In the genomic region with DNA sequence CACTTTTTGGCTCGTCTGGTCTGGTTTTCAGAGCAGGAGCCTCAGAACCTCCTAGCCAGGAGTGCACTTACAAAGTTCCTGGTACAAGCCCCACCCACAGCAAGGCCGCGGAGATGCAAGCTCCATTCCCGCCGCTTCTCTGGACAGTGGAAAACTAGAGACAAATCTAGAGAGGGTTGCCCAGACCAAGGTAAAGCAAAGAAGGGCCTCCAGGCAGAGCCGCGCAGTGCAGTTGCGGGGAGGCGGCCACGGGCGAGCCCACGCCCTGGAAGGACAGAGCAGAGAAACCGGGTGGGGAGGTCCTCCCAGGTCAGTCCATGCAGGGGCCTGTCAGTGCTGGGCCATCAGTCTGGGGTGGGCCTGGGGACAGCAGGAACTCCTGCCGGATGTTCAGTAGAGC, we compare ENCODE assay signal across 36 cellular contexts. TPM values are rescaled to one million over a fixed set of nuclear protein-coding genes. Genes with fewer than 3 reads are reported as not detected.
"Had no signal": no experiment of that assay in that cellular context is flagged by ENCODE, and none has a peak within 500 bp of the region (broad histone marks: within the 10 kb centered on the region; RNA-seq: fewer than 3 reads in every experiment).

No MANE protein-coding gene starts in this region.

- H3K4me1 Mint-ChIP-seq: activated naive CD8-positive, alpha-beta T cell treated with anti-CD3 and anti-CD28 coated beads, Interleukin-2, amount 50 U/mL, for 24 hours had no signal

- H3K36me3 Mint-ChIP-seq: activated CD4-positive, alpha-beta memory T cell treated with anti-CD3 and anti-CD28 coated beads for 36 hours; activated CD8-positive, alpha-beta memory T cell treated with anti-CD3 and anti-CD28 coated beads, Interleukin-2, amount 10 ng/mL, durations not matched to agents 7 days and 5 days; activated naive CD4-positive, alpha-beta T cell treated with anti-CD3 and anti-CD28 coated beads, Interleukin-2, amount 50 U/mL, for 24 hours; activated naive CD8-positive, alpha-beta T cell treated with anti-CD3 and anti-CD28 coated beads for 36 hours had no signal

- DNase-seq: activated CD4-positive, alpha-beta memory T cell treated with anti-CD3 and anti-CD28 coated beads for 36 hours; activated CD4-positive, alpha-beta T cell treated with anti-CD3 and anti-CD28 coated beads for 36 hours; activated CD4-positive, alpha-beta T cell treated with anti-CD3 and anti-CD28 coated beads, Interleukin-2, amount 10 ng/mL, durations not matched to agents 24 days and 14 days; activated CD4-positive, CD25-positive, alpha-beta regulatory T cell; activated CD4-positive, CD25-positive, alpha-beta regulatory T cell treated with anti-CD3 and anti-CD28 coated beads, Interleukin-2, amount 50 U/mL, for 72 hours; activated CD8-positive, alpha-beta memory T cell treated with anti-CD3 and anti-CD28 coated beads, Interleukin-2, amount 10 ng/mL, durations not matched to agents 7 days and 5 days; activated CD8-positive, alpha-beta memory T cell treated with anti-CD3 and anti-CD28 coated beads, Interleukin-2, amount 50 U/mL, for 4 hours; activated CD8-positive, alpha-beta T cell treated with anti-CD3 and anti-CD28 coated beads, Interleukin-2, amount 10 ng/mL, durations not matched to agents 7 days and 5 days; activated effector memory CD4-positive, alpha-beta T cell treated with anti-CD3 and anti-CD28 coated beads, Interleukin-2, amount 50 U/mL, for 16 hours; activated naive CD4-positive, alpha-beta T cell treated with anti-CD3 and anti-CD28 coated beads for 36 hours; activated naive CD8-positive, alpha-beta T cell treated with anti-CD3 and anti-CD28 coated beads for 36 hours; activated naive CD8-positive, alpha-beta T cell treated with anti-CD3 and anti-CD28 coated beads, Interleukin-2, amount 50 U/mL, for 24 hours; activated T-cell treated with anti-CD3 and anti-CD28 coated beads, Interleukin-2, amount 50 U/mL, for 1 hour; activated T-cell treated with anti-CD3 and anti-CD28 coated beads, Interleukin-2, amount 50 U/mL, for 48 hours; amygdala; caudate nucleus; cortex of kidney; dermis blood vessel endothelial cell; effector CD4-positive, alpha-beta T cell; effector memory CD8-positive, alpha-beta T cell; erythroblast; foreskin keratinocyte; gastrocnemius medialis; glutamatergic neuron; T-helper 1 cell; T-helper 17 cell; T1000 had no signal

- H3K27ac Mint-ChIP-seq: activated CD4-positive, alpha-beta memory T cell treated with anti-CD3 and anti-CD28 coated beads for 36 hours; activated CD4-positive, alpha-beta T cell treated with anti-CD3 and anti-CD28 coated beads for 36 hours; activated CD4-positive, alpha-beta T cell treated with anti-CD3 and anti-CD28 coated beads, Interleukin-2, amount 10 ng/mL, durations not matched to agents 24 days and 14 days; activated CD8-positive, alpha-beta memory T cell treated with anti-CD3 and anti-CD28 coated beads, Interleukin-2, amount 10 ng/mL, durations not matched to agents 7 days and 5 days; activated CD8-positive, alpha-beta T cell treated with anti-CD3 and anti-CD28 coated beads, Interleukin-2, amount 10 ng/mL, durations not matched to agents 7 days and 5 days; activated naive CD4-positive, alpha-beta T cell treated with anti-CD3 and anti-CD28 coated beads for 36 hours; activated naive CD4-positive, alpha-beta T cell treated with anti-CD3 and anti-CD28 coated beads, Interleukin-2, amount 50 U/mL, for 24 hours; activated naive CD8-positive, alpha-beta T cell treated with anti-CD3 and anti-CD28 coated beads for 36 hours; activated naive CD8-positive, alpha-beta T cell treated with anti-CD3 and anti-CD28 coated beads, Interleukin-2, amount 50 U/mL, for 24 hours; activated T-helper 1 cell treated with anti-CD3 and anti-CD28 coated beads, Interleukin-12 subunit alpha, Interleukin-12 subunit beta, Interleukin-2, Interleukin-4 antibody, amounts not matched to agents 30 ng/mL and 10 ng/mL and 1 ng/mL, durations not matched to agents 14 hours and 24 hours and 36 hours; activated T-helper 2 cell treated with anti-CD3 and anti-CD28 coated beads, Interferon-gamma antibody, Interleukin-2, Interleukin-4, amounts not matched to agents 10 μg/mL and 5 μg/mL and 100 μg/mL, durations not matched to agents 14 hours and 24 hours and 36 hours; effector memory CD8-positive, alpha-beta T cell; T-helper 17 cell; T-helper 2 cell treated with Interferon-gamma antibody and Interleukin-4, amounts not matched to agents 5 μg/mL and 100 μg/mL, for 36 hours had no signal

- ATAC-seq: activated CD4-positive, alpha-beta T cell treated with anti-CD3 and anti-CD28 coated beads for 36 hours; activated CD8-positive, alpha-beta memory T cell treated with anti-CD3 and anti-CD28 coated beads, Interleukin-2, amount 10 ng/mL, durations not matched to agents 7 days and 5 days; activated CD8-positive, alpha-beta T cell treated with anti-CD3 and anti-CD28 coated beads, Interleukin-2, amount 10 ng/mL, durations not matched to agents 7 days and 5 days; activated naive CD8-positive, alpha-beta T cell treated with anti-CD3 and anti-CD28 coated beads, Interleukin-2, amount 50 U/mL, for 24 hours; effector memory CD8-positive, alpha-beta T cell; foreskin keratinocyte; gastrocnemius medialis; T-helper 17 cell had no signal

- H3K4me3 Mint-ChIP-seq: activated CD4-positive, alpha-beta memory T cell treated with anti-CD3 and anti-CD28 coated beads for 36 hours; activated CD4-positive, alpha-beta T cell treated with anti-CD3 and anti-CD28 coated beads for 36 hours; activated CD4-positive, alpha-beta T cell treated with anti-CD3 and anti-CD28 coated beads, Interleukin-2, amount 10 ng/mL, durations not matched to agents 24 days and 14 days; activated CD8-positive, alpha-beta memory T cell treated with anti-CD3 and anti-CD28 coated beads, Interleukin-2, amount 10 ng/mL, durations not matched to agents 7 days and 5 days; activated CD8-positive, alpha-beta T cell treated with anti-CD3 and anti-CD28 coated beads, Interleukin-2, amount 10 ng/mL, durations not matched to agents 7 days and 5 days; activated naive CD4-positive, alpha-beta T cell treated with anti-CD3 and anti-CD28 coated beads for 36 hours; activated naive CD4-positive, alpha-beta T cell treated with anti-CD3 and anti-CD28 coated beads, Interleukin-2, amount 50 U/mL, for 24 hours; activated naive CD8-positive, alpha-beta T cell treated with anti-CD3 and anti-CD28 coated beads for 36 hours; activated naive CD8-positive, alpha-beta T cell treated with anti-CD3 and anti-CD28 coated beads, Interleukin-2, amount 50 U/mL, for 24 hours; activated T-helper 1 cell treated with anti-CD3 and anti-CD28 coated beads, Interleukin-12 subunit alpha, Interleukin-12 subunit beta, Interleukin-2, Interleukin-4 antibody, amounts not matched to agents 30 ng/mL and 10 ng/mL and 1 ng/mL, durations not matched to agents 14 hours and 24 hours and 36 hours; effector memory CD8-positive, alpha-beta T cell; T-helper 17 cell; T-helper 2 cell treated with Interferon-gamma antibody and Interleukin-4, amounts not matched to agents 5 μg/mL and 100 μg/mL, for 36 hours had no signal

- H3K9me3 ChIP-seq: adrenal gland, body of pancreas, esophagus muscularis mucosa, gastrocnemius medialis had no signal

- H3K27me3 Mint-ChIP-seq: activated CD4-positive, alpha-beta memory T cell treated with anti-CD3 and anti-CD28 coated beads for 36 hours; activated CD4-positive, alpha-beta T cell treated with anti-CD3 and anti-CD28 coated beads for 36 hours; activated CD4-positive, alpha-beta T cell treated with anti-CD3 and anti-CD28 coated beads, Interleukin-2, amount 10 ng/mL, durations not matched to agents 24 days and 14 days; activated CD8-positive, alpha-beta memory T cell treated with anti-CD3 and anti-CD28 coated beads, Interleukin-2, amount 10 ng/mL, durations not matched to agents 7 days and 5 days; activated naive CD4-positive, alpha-beta T cell treated with anti-CD3 and anti-CD28 coated beads, Interleukin-2, amount 50 U/mL, for 24 hours; activated naive CD8-positive, alpha-beta T cell treated with anti-CD3 and anti-CD28 coated beads for 36 hours; activated naive CD8-positive, alpha-beta T cell treated with anti-CD3 and anti-CD28 coated beads, Interleukin-2, amount 50 U/mL, for 24 hours had no signal

- H3K4me1 ChIP-seq: foreskin keratinocyte had no signal

- H3K27me3 ChIP-seq: adrenal gland, body of pancreas, esophagus muscularis mucosa, gastrocnemius medialis had no signal

- H3K4me3 ChIP-seq: adrenal gland, body of pancreas, esophagus muscularis mucosa, gastrocnemius medialis had no signal

- H3K27ac ChIP-seq: esophagus muscularis mucosa, foreskin keratinocyte, gastrocnemius medialis had no signal

- H3K36me3 ChIP-seq: adrenal gland, gastrocnemius medialis had no signal

- H3K9me3 Mint-ChIP-seq: activated CD4-positive, alpha-beta memory T cell treated with anti-CD3 and anti-CD28 coated beads for 36 hours; activated CD4-positive, alpha-beta T cell treated with anti-CD3 and anti-CD28 coated beads, Interleukin-2, amount 10 ng/mL, durations not matched to agents 24 days and 14 days; activated naive CD4-positive, alpha-beta T cell treated with anti-CD3 and anti-CD28 coated beads for 36 hours; activated naive CD4-positive, alpha-beta T cell treated with anti-CD3 and anti-CD28 coated beads, Interleukin-2, amount 50 U/mL, for 24 hours; activated naive CD8-positive, alpha-beta T cell treated with anti-CD3 and anti-CD28 coated beads for 36 hours; activated naive CD8-positive, alpha-beta T cell treated with anti-CD3 and anti-CD28 coated beads, Interleukin-2, amount 50 U/mL, for 24 hours; activated T-helper 1 cell treated with anti-CD3 and anti-CD28 coated beads, Interleukin-12 subunit alpha, Interleukin-12 subunit beta, Interleukin-2, Interleukin-4 antibody, amounts not matched to agents 30 ng/mL and 10 ng/mL and 1 ng/mL, durations not matched to agents 14 hours and 24 hours and 36 hours; activated T-helper 2 cell treated with anti-CD3 and anti-CD28 coated beads, Interferon-gamma antibody, Interleukin-2, Interleukin-4, amounts not matched to agents 10 μg/mL and 5 μg/mL and 100 μg/mL, durations not matched to agents 14 hours and 24 hours and 36 hours; effector memory CD8-positive, alpha-beta T cell; T-helper 2 cell treated with Interferon-gamma antibody and Interleukin-4, amounts not matched to agents 5 μg/mL and 100 μg/mL, for 36 hours had no signal

RNA-seq across cellular contexts. Expression of a gene that starts 26.0 kb away (rescaled TPM):
- total RNA-seq: activated CD4-positive, alpha-beta memory T cell treated with anti-CD3 and anti-CD28 coated beads for 36 hours; activated CD4-positive, alpha-beta T cell treated with anti-CD3 and anti-CD28 coated beads for 36 hours; activated CD4-positive, alpha-beta T cell treated with anti-CD3 and anti-CD28 coated beads, Interleukin-2, amount 10 ng/mL, durations not matched to agents 24 days and 14 days; activated CD8-positive, alpha-beta memory T cell treated with anti-CD3 and anti-CD28 coated beads for 36 hours; activated CD8-positive, alpha-beta memory T cell treated with anti-CD3 and anti-CD28 coated beads, Interleukin-2, amount 10 ng/mL, durations not matched to agents 7 days and 5 days; activated CD8-positive, alpha-beta T cell treated with anti-CD3 and anti-CD28 coated beads, Interleukin-2, amount 10 ng/mL, durations not matched to agents 7 days and 5 days; activated naive CD4-positive, alpha-beta T cell treated with anti-CD3 and anti-CD28 coated beads for 36 hours; activated naive CD8-positive, alpha-beta T cell treated with anti-CD3 and anti-CD28 coated beads for 36 hours; activated T-helper 1 cell treated with anti-CD3 and anti-CD28 coated beads, Interleukin-12 subunit alpha, Interleukin-12 subunit beta, Interleukin-2, Interleukin-4 antibody, amounts not matched to agents 30 ng/mL and 10 ng/mL and 1 ng/mL, durations not matched to agents 14 hours and 24 hours and 36 hours; activated T-helper 2 cell treated with anti-CD3 and anti-CD28 coated beads, Interferon-gamma antibody, Interleukin-2, Interleukin-4, amounts not matched to agents 10 μg/mL and 5 μg/mL and 100 μg/mL, durations not matched to agents 14 hours and 24 hours and 36 hours; dermis blood vessel endothelial cell; esophagus muscularis mucosa; foreskin keratinocyte; gastrocnemius medialis; T-helper 17 cell had no signal
- polyA plus RNA-seq: aorta, foreskin keratinocyte had no signal
